Comparison of ENCODE assay signal across 21 cellular contexts in the genomic region with DNA sequence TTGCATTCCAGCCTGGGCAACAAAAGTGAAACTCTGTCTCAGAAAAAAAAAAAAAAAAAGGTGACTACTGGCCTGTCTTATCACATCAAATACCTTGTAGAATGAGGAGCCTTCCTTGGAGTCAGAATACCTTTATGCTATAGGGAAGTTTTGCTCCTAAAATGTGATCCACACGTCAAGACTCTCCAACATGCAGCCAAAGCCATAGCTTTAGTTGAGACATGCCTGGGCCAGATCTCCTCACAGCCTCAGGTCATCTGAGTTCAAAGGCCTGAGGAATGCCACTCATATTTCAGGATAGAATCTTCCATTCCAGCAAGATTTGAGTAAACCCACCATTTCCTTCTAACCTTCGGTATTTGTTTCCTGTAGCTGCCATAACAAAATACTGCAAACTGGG. TPM values are rescaled to one million over a fixed set of nuclear protein-coding genes. Genes with fewer than 3 reads are reported as not detected.
DNase-seq lines count a peak whose midpoint lies in the region; ATAC-seq and TF ChIP-seq lines count a peak whose summit lies in the region.
"Had no signal": no experiment of that assay in that cellular context is flagged by ENCODE, and none has a peak within 500 bp of the region (broad histone marks: within the 10 kb centered on the region; RNA-seq: fewer than 3 reads in every experiment).

No MANE protein-coding gene starts in this region.

- peak overlapping the region; percentile 84 for H3K27ac ChIP-seq in angular gyrus (ENCODE audit: low read depth, low read length)
- peak overlapping the region; percentile 40 to 100 (median 95) for H3K27ac ChIP-seq in dorsolateral prefrontal cortex
- peak overlapping the region; percentile 94 for H3K27ac ChIP-seq in layer of hippocampus (ENCODE audit: low read depth, low read length)
- H3K27ac ChIP-seq: BLaER1 had no signal

- H3K27me3 ChIP-seq in dorsolateral prefrontal cortex (no peaks in the 10 kb centered on the region), layer of hippocampus (ENCODE audit: control insufficient read depth, insufficient read depth, low read length) (no peaks in the 10 kb centered on the region)
- H3K27me3 ChIP-seq: BLaER1 had no signal

- no peak for TF ChIP-seq CTCF in dorsolateral prefrontal cortex (IDR thresholded peaks at IDR 0.05 in 54 of 56, conservative IDR thresholded peaks at IDR 0.05 in 2 of 56; ENCODE audit: low read depth in 1 of 56, partially characterized antibody in 56 of 56)

- DNase-seq in EH (ENCODE audit: low read depth) (peak; percentile 47), dorsolateral prefrontal cortex (no peak), HuH-7 (ENCODE audit: low spot score) (no peak), kidney tubule cell (ENCODE audit: low spot score) (no peak), left lobe of liver (ENCODE audit: low spot score) (no peak)
- DNase-seq: CD4-positive, CD25-positive, alpha-beta regulatory T cell; DMS53; HCEC 1CT; Karpas-422; NCI-H1092; NCI-H1417 treated with DMSO at 0.1 percent for 48 hours; NCI-H1694 treated with DMSO at 0.1 percent for 48 hours; NCI-H2081; NCI-H2227 treated with DMSO at 0.1 percent for 48 hours; NCI-H510A; NCI-H69 had no signal

- intact Hi-C loops in dorsolateral prefrontal cortex (cut with DNase I) = no loop called here

- H3K4me3 ChIP-seq in dorsolateral prefrontal cortex = no peak overlapping the region
- H3K4me3 ChIP-seq: BLaER1 had no signal

- no peak for ATAC-seq in left lobe of liver
- no peak for ATAC-seq in HG02870 (IDR thresholded peaks at IDR 0.05; ENCODE audit: unreplicated experiment)

RNA-seq across cellular contexts. Expression of a gene that starts 13.7 kb away (rescaled TPM):
- total RNA-seq in dorsolateral prefrontal cortex = 100 to 1,000 TPM in 3 of 120 experiments, 10 to 100 TPM in 117; 15.4 to 106 (median 48.7) TPM
- total RNA-seq in left lobe of liver = 1.7 TPM
- total RNA-seq: CD4-positive, CD25-positive, alpha-beta regulatory T cell; Daoy had no signal

RNA-seq across cellular contexts. Expression of a gene that starts 22.4 kb away (rescaled TPM):
- 100 to 1,000 TPM; 221 to 622 (median 319) TPM for total RNA-seq in dorsolateral prefrontal cortex
- total RNA-seq in left lobe of liver = 12.2 TPM

RNA-seq across cellular contexts. Expression of a gene that starts 31.1 kb away (rescaled TPM):
- total RNA-seq in dorsolateral prefrontal cortex (10 to 100 TPM; 14.1 to 91.8 (median 29.3) TPM), left lobe of liver (41.3 TPM)

RNA-seq across cellular contexts. Expression of a gene that starts 52.2 kb away (rescaled TPM):
- 1 to 10 TPM in 83 of 120 experiments, under 1 TPM in 36, not detected in 1; 0.26 to 4.5 (median 1.5) TPM for total RNA-seq in dorsolateral prefrontal cortex
- total RNA-seq in left lobe of liver = not detected

Comparison
In these comparisons a context has a peak if more than half of its experiments do, and no peak if none do; other contexts are left out.
1. RNA of a gene that starts 22.4 kb away (total RNA-seq): 221 to 622 TPM in dorsolateral prefrontal cortex; 12.2 TPM in left lobe of liver (single experiment); every median in the first group is over 10 times any median in the second.
2. Peak in every context shown above with its lines, with median percentiles within 50 percentile points of each other: H3K27ac ChIP-seq.